11 cellular contexts compared by ENCODE assay signal in the genomic region with DNA sequence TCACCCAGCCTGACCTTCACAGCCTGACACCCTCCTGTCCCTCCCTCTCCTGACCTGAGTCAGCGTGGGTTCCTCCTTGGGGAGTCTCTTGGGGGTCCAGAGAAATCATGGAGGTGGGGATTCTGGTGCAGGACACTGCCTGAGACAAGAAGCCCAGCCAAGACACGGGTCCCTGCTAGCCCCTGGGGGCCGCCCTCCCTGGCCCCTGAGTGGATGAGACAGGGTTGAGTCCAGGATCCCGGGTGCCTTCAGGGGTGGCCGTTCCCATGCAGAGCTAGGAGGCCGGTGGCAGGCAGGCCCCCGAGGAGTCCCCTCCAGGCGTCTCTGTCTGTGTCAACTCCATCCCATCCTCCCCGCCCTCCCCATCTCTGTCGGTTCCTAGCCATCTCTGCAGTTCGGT. TPM values are rescaled to one million over a fixed set of nuclear protein-coding genes. Genes with fewer than 3 reads are reported as not detected.
DNase-seq lines count a peak whose midpoint lies in the region; ATAC-seq and TF ChIP-seq lines count a peak whose summit lies in the region.
"Had no signal": no experiment of that assay in that cellular context is flagged by ENCODE, and none has a peak within 500 bp of the region (broad histone marks: within the 10 kb centered on the region; RNA-seq: fewer than 3 reads in every experiment).

No MANE protein-coding gene starts in this region.

- H3K4me2 ChIP-seq in GM23248 (ENCODE audit: unreplicated experiment), result peak overlapping the region; percentile 90

- H3K9me3 ChIP-seq in GM23248 (ENCODE audit: low read depth) (no peaks in the 10 kb centered on the region), RWPE2 (ENCODE audit: severe bottlenecking) (no peaks in the 10 kb centered on the region), psoas muscle (no peaks in the 10 kb centered on the region), gastroesophageal sphincter (no peaks in the 10 kb centered on the region)
- H3K9me3 ChIP-seq: body of pancreas had no signal

- no peak overlapping the region for H2AFZ ChIP-seq in GM23248

- peaks cover 10% of the 10 kb centered on the region for H3K4me1 ChIP-seq in GM23248 (ENCODE audit: insufficient read depth)
- H3K4me1 ChIP-seq in RWPE2 (ENCODE audit: insufficient read depth, poor library complexity, severe bottlenecking), result peaks cover 13% of the 10 kb centered on the region
- H3K4me1 ChIP-seq in psoas muscle, result peaks cover 25% of the 10 kb centered on the region
- H3K4me1 ChIP-seq in gastroesophageal sphincter, result peaks cover 4 to 61% (median 32%) of the 10 kb centered on the region in 3 donors

- intact Hi-C loops in psoas muscle (cut with DNase I), result no loop called here

- H3K27me3 ChIP-seq in GM23248 (replicated peaks; ENCODE audit: insufficient read depth) (no peaks in the 10 kb centered on the region), RWPE2 (ENCODE audit: insufficient read depth, poor library complexity, severe bottlenecking) (no peaks in the 10 kb centered on the region), psoas muscle (ENCODE audit: insufficient read depth in 3 of 3, low read length in 2 of 3) (no peaks in the 10 kb centered on the region), gastroesophageal sphincter (peaks cover 3% of the 10 kb centered on the region)
- H3K27me3 ChIP-seq: body of pancreas had no signal

- TF ChIP-seq POLR2A in gastroesophageal sphincter (IDR thresholded peaks at IDR 0.05), result no peak

- no peaks in the 10 kb centered on the region for H3K9me2 ChIP-seq in GM23248 (ENCODE audit: insufficient read depth)

- H3K36me3 ChIP-seq in GM23248 (ENCODE audit: low read depth) (no peaks in the 10 kb centered on the region), RWPE2 (ENCODE audit: low read depth) (peaks cover 17% of the 10 kb centered on the region), psoas muscle (ENCODE audit: insufficient read depth in 1 of 2, low read depth in 1 of 2) (peaks cover 2 to 25% of the 10 kb centered on the region in 2 donors), gastroesophageal sphincter (peaks cover 0 to 50% of the 10 kb centered on the region in 2 donors)

- no peak for DNase-seq in GM23248
- DNase-seq in RWPE2 (ENCODE audit: low spot score), result peak; percentile 50
- DNase-seq in epithelial cell of proximal tubule (ENCODE audit: low read depth), result no peak
- no peak for DNase-seq in psoas muscle
- DNase-seq in activated CD8-positive, alpha-beta memory T cell treated with anti-CD3 and anti-CD28 coated beads, Interleukin-2, amount 50 U/mL, for 48 hours, result no peak
- DNase-seq: NCI-H1092; stimulated activated CD4-positive, alpha-beta T cell treated with anti-CD3 and anti-CD28 coated beads, Interleukin-4, amount 100 ng/mL, for 24 hours had no signal

- H3K4me3 ChIP-seq in GM23248 (peak overlapping the region; percentile 83), RWPE2 (ENCODE audit: severe bottlenecking) (no peak overlapping the region), epithelial cell of proximal tubule (ENCODE audit: low read depth, low read length) (peak overlapping the region; percentile 94), psoas muscle (peak overlapping the region; percentile 86), gastroesophageal sphincter (peak overlapping the region in 1 of 2 donors; percentile 95)

- ATAC-seq in RWPE2 (ENCODE audit: low read depth) (no peak), psoas muscle (no peak), GM19023 (IDR thresholded peaks at IDR 0.05; ENCODE audit: unreplicated experiment) (no peak), gastroesophageal sphincter (no peak)
- ATAC-seq: body of pancreas had no signal

- TF ChIP-seq EP300 in gastroesophageal sphincter (IDR thresholded peaks at IDR 0.05), result no peak

- H3K79me2 ChIP-seq in GM23248 (ENCODE audit: insufficient read depth), result peaks cover 56% of the 10 kb centered on the region

- in situ Hi-C loops in GM23248 (cut with MboI), result no loop called here

- TF ChIP-seq CTCF in RWPE2 (IDR thresholded peaks at IDR 0.05; ENCODE audit: poor library complexity, severe bottlenecking) (no peak), epithelial cell of proximal tubule (conservative IDR thresholded peaks at IDR 0.05; ENCODE audit: low read depth, low read length) (no peak), psoas muscle (IDR thresholded peaks at IDR 0.05) (no peak), gastroesophageal sphincter (IDR thresholded peaks at IDR 0.05) (no peak)

- H3K27ac ChIP-seq in GM23248, result no peak overlapping the region
- H3K27ac ChIP-seq in RWPE2 (ENCODE audit: poor library complexity, severe bottlenecking), result peak overlapping the region; percentile 67
- peak overlapping the region; percentile 91 for H3K27ac ChIP-seq in psoas muscle
- H3K27ac ChIP-seq in gastroesophageal sphincter, result no peak overlapping the region

- WGBS in GM23248 (ENCODE audit: low coverage in 1 of 2, low lambda C conversion rate in 2 of 2, missing lambda C conversion rate in 2 of 2), 2 experiments, result 67 to 71% methylated on average over 10 to 11 of the region's 11 CpGs
- WGBS in psoas muscle, 3 donors, result 51 to 70% (median 67%) methylated on average over 11 of the region's 11 CpGs
- 55 to 71% methylated on average over 3 to 6 of the region's 11 CpGs for WGBS in gastroesophageal sphincter (ENCODE audit: low coverage in 1 of 2), 2 donors

- peak overlapping the region; percentile 89 for H3K9ac ChIP-seq in GM23248

- no peaks in the 10 kb centered on the region; the same call in 1 of the 2 replicates for H4K20me1 ChIP-seq in GM23248 (ENCODE audit: insufficient read depth)

- H3F3A ChIP-seq in GM23248 (ENCODE audit: insufficient read depth), result no peaks in the 10 kb centered on the region

RNA-seq across cellular contexts. Expression of a gene that starts 1.6 kb away (rescaled TPM):
- total RNA-seq in GM23248 (2014; rRNA removed; shearing (Covaris generic)), result 9.7 and 14.8 TPM in 2 replicates
- polyA plus RNA-seq in GM23248 (2016; fragmentation: Nextera tagmentation; extraction: Ambion mirVana) (4.6 and 4.8 TPM in 2 replicates), psoas muscle (10 to 100 TPM; 35.4 to 43.9 (median 40.0) TPM)
- total RNA-seq in epithelial cell of proximal tubule (7.6 and 14.6 TPM in 2 replicates), psoas muscle (10 to 100 TPM; 42.7 to 72.5 (median 55.5) TPM), gastroesophageal sphincter (10 to 100 TPM; 13.9 to 23.4 (median 17.9) TPM)

RNA-seq across cellular contexts. Expression of a gene that starts 9.3 kb away (rescaled TPM):
- total RNA-seq in GM23248 (2014; rRNA removed; shearing (Covaris generic)), result 9.0 TPM in 1 of 2 replicates, not detected in the other
- polyA plus RNA-seq in GM23248 (2016; fragmentation: Nextera tagmentation; extraction: Ambion mirVana) (24.3 and 30.6 TPM in 2 replicates), psoas muscle (1 to 10 TPM; 1.2 to 1.5 (median 1.3) TPM)
- total RNA-seq in epithelial cell of proximal tubule (1.6 and 16.8 TPM in 2 replicates), psoas muscle (10 to 100 TPM in 1 of 4 donors, 1 to 10 TPM in 3; 4.5 to 13.0 (median 7.5) TPM), gastroesophageal sphincter (1 to 10 TPM; 2.8 to 8.5 (median 5.4) TPM)

RNA-seq across cellular contexts. Expression of a gene that starts 14.8 kb away (rescaled TPM):
- total RNA-seq in GM23248 (2014; rRNA removed; shearing (Covaris generic)), result 20.5 and 33.7 TPM in 2 replicates
- polyA plus RNA-seq in GM23248 (2016; fragmentation: Nextera tagmentation; extraction: Ambion mirVana) (47.2 and 49.4 TPM in 2 replicates), psoas muscle (10 to 100 TPM in 2 of 3 donors, 1 to 10 TPM in 1; 8.4 to 16.0 (median 10.2) TPM)
- total RNA-seq in epithelial cell of proximal tubule (29.1 and 34.2 TPM in 2 replicates), psoas muscle (1 to 10 TPM; 4.6 to 8.7 (median 6.7) TPM), gastroesophageal sphincter (10 to 100 TPM; 29.5 to 37.7 (median 33.4) TPM)

RNA-seq across cellular contexts. Expression of a gene that starts 17.0 kb away (rescaled TPM):
- total RNA-seq in GM23248 (2014; rRNA removed; shearing (Covaris generic)), result 3.5 and 3.6 TPM in 2 replicates
- polyA plus RNA-seq in GM23248 (2016; fragmentation: Nextera tagmentation; extraction: Ambion mirVana), result 3.7 and 4.0 TPM in 2 replicates
- total RNA-seq in epithelial cell of proximal tubule, result 11.9 and 18.9 TPM in 2 replicates
- total RNA-seq in psoas muscle, result under 1 TPM; 0.07 to 0.26 (median 0.15) TPM
- polyA plus RNA-seq in psoas muscle, result under 1 TPM in 2 of 3 donors, not detected in 1; 0.03 to 0.10 TPM
- under 1 TPM; 0.13 to 0.32 (median 0.29) TPM for total RNA-seq in gastroesophageal sphincter
- total RNA-seq: T-helper 2 cell treated with Interferon-gamma antibody and Interleukin-4, amounts not matched to agents 100 ng/mL and 5 ng/mL, for 36 hours had no signal

RNA-seq across cellular contexts. Expression of a gene that starts 20.6 kb away (rescaled TPM):
- total RNA-seq in GM23248 (2014; rRNA removed; shearing (Covaris generic)), result 3.5 and 9.0 TPM in 2 replicates
- polyA plus RNA-seq in GM23248 (2016; fragmentation: Nextera tagmentation; extraction: Ambion mirVana) (3.3 and 3.4 TPM in 2 replicates), psoas muscle (under 1 TPM in 2 of 3 donors, not detected in 1; 0.04 to 0.25 TPM)
- total RNA-seq in epithelial cell of proximal tubule (12.4 and 42.8 TPM in 2 replicates), psoas muscle (under 1 TPM in 1 of 4 donors, not detected in 3; 0.30 TPM), gastroesophageal sphincter (10 to 100 TPM; 18.3 to 33.3 (median 26.4) TPM)
- total RNA-seq: T-helper 2 cell treated with Interferon-gamma antibody and Interleukin-4, amounts not matched to agents 100 ng/mL and 5 ng/mL, for 36 hours had no signal

Comparison
In these comparisons a context has a peak if more than half of its experiments do, and no peak if none do; other contexts are left out.
1. H3K27ac ChIP-seq: peak in RWPE2 (single experiment) and psoas muscle (single experiment); none in GM23248 (single experiment) and gastroesophageal sphincter (0 of 4).